ENCODE assay signal across 17 cellular contexts in genomic region chr6:85368631-85369030, GRCh38.
"Had no signal": no experiment of that assay in that cellular context is flagged by ENCODE, and none has a peak within 500 bp of the region (broad histone marks: within the 10 kb centered on the region; RNA-seq: fewer than 3 reads in every experiment).

No MANE protein-coding gene starts in this region.

- H3K27ac ChIP-seq: foreskin keratinocyte, left ventricle myocardium inferior, transverse colon, VCaP had no signal

- H3K27me3 ChIP-seq: foreskin keratinocyte, transverse colon had no signal

- FAIRE-seq: endothelial cell of umbilical vein had no signal

- DNase-seq: activated CD4-positive, alpha-beta memory T cell treated with anti-CD3 and anti-CD28 coated beads for 36 hours; activated CD4-positive, alpha-beta T cell treated with anti-CD3 and anti-CD28 coated beads for 1 hour; activated gamma-delta T cell treated with Interleukin-2 at 50 U/mL for 16 hours; cortex of kidney; effector CD4-positive, alpha-beta T cell; foreskin keratinocyte; glutamatergic neuron; hypothalamus; left ventricle myocardium inferior; posterior cingulate gyrus; stimulated activated CD4-positive, alpha-beta T cell treated with anti-CD3 and anti-CD28 coated beads, Interleukin-4, amount 100 ng/mL, for 1 hour; stimulated activated naive CD4-positive, alpha-beta T cell treated with Interleukin-2 at 50 U/mL for 16 hours; transverse colon had no signal

- H3K4me1 ChIP-seq: left ventricle myocardium inferior, transverse colon had no signal

- H3K9me3 ChIP-seq: left ventricle myocardium inferior, transverse colon had no signal

- ATAC-seq: foreskin keratinocyte had no signal

- H3K4me3 Mint-ChIP-seq: activated CD4-positive, alpha-beta memory T cell treated with anti-CD3 and anti-CD28 coated beads for 36 hours; activated naive CD8-positive, alpha-beta T cell had no signal

- H3K27me3 Mint-ChIP-seq: activated naive CD8-positive, alpha-beta T cell; naive thymus-derived CD8-positive, alpha-beta T cell had no signal

- H3K36me3 Mint-ChIP-seq: activated CD4-positive, alpha-beta memory T cell treated with anti-CD3 and anti-CD28 coated beads for 36 hours; naive thymus-derived CD8-positive, alpha-beta T cell had no signal

- H3K9me3 Mint-ChIP-seq: activated CD4-positive, alpha-beta memory T cell treated with anti-CD3 and anti-CD28 coated beads for 36 hours; naive thymus-derived CD8-positive, alpha-beta T cell had no signal

- H3K4me3 ChIP-seq: left ventricle myocardium inferior, transverse colon had no signal

- H3K36me3 ChIP-seq: left ventricle myocardium inferior, transverse colon had no signal
